Comparison of ENCODE assay signal across 1 cellular context in the genomic region with DNA sequence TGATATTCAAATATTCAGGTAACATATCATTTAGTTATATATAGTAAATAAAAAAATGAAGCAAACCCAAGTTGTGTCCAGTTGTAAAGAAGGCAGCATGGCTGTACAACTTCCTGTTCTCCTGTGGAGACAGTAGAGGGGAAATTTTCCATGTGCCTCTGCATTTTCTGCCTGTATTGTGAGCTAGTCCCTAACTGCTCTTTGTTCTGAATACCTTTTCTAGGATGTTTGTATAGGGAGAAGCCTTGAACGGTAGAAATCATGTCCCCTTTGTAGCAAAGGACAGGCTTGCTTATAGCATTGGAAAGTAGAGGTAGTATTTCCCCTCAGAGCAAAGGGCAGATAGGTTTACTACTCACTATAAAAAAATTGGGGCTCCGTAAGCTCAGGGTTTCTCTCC.
TF ChIP-seq lines count a peak whose summit lies in the region.

No MANE protein-coding gene starts in this region.

TF ChIP-seq in HepG2, 621 proteins besides CTCF, POLR2A, EP300 and RAD21:
- no peak for TF ChIP-seq RXRB (CRISPR knock-in tag; IDR thresholded peaks at IDR 0.05; ENCODE audit: borderline replicate concordance)
- TF ChIP-seq SOX13 (IDR thresholded peaks at IDR 0.05), result no peak
- 0 out of 4 replicates have a peak, but pooled peaks of 1 of the 2 experiments have one; percentile 6 for TF ChIP-seq SOX13 (CRISPR knock-in tag; conservative IDR thresholded peaks at IDR 0.05 in 1 of 2, IDR thresholded peaks at IDR 0.05 in 1 of 2)
- TF ChIP-seq SOX5 (CRISPR knock-in tag; IDR thresholded peaks at IDR 0.05; ENCODE audit: borderline replicate concordance), result 0 out of 2 replicates have a peak, but pooled peaks have one; percentile 12
- 0 out of 2 replicates have a peak, but pooled peaks have one; percentile 27 for TF ChIP-seq POGZ (CRISPR knock-in tag; IDR thresholded peaks at IDR 0.05)
- TF ChIP-seq KMT2A (CRISPR knock-in tag; IDR thresholded peaks at IDR 0.05), result no peak
- no peak for TF ChIP-seq ZNF101 (CRISPR knock-in tag; IDR thresholded peaks at IDR 0.05; ENCODE audit: borderline replicate concordance, low read depth)
- peak; percentile 17; the same call in 1 of the 2 replicates for TF ChIP-seq ZMYM4 (CRISPR knock-in tag; IDR thresholded peaks at IDR 0.05)
- TF ChIP-seq ZBTB25 (CRISPR knock-in tag; IDR thresholded peaks at IDR 0.05), result no peak
- TF ChIP-seq ELF3 (CRISPR knock-in tag; IDR thresholded peaks at IDR 0.05), result peak; percentile 45; the same call in 1 of the 2 replicates
- no peak for TF ChIP-seq SOX6 (IDR thresholded peaks at IDR 0.05)
- TF ChIP-seq SOX6 (CRISPR knock-in tag; IDR thresholded peaks at IDR 0.05), result peak; percentile 18; the same call in 1 of the 2 replicates
TF ChIP-seq in HepG2: peak in this region for 6.
